In genomic region chr1:58717979-58718378, GRCh38 we compare ENCODE assay signal across 9 cellular contexts.
DNase-seq lines count a peak whose midpoint lies in the region; ATAC-seq and TF ChIP-seq lines count a peak whose summit lies in the region.
"Had no signal": no experiment of that assay in that cellular context is flagged by ENCODE, and none has a peak within 500 bp of the region (broad histone marks: within the 10 kb centered on the region; RNA-seq: fewer than 3 reads in every experiment).

No MANE protein-coding gene starts in this region.

- ATAC-seq in DND-41 (ENCODE audit: insufficient read depth, low read depth) (peak; percentile 97), GM18498 (IDR thresholded peaks at IDR 0.05; ENCODE audit: unreplicated experiment) (no peak)

- no peak for TF ChIP-seq CTCF in DND-41 (IDR thresholded peaks at IDR 0.05; ENCODE audit: borderline replicate concordance, extremely low read depth, low read length, poor library complexity, severe bottlenecking)
- TF ChIP-seq CTCF in nephron (IDR thresholded peaks at IDR 0.05; ENCODE audit: unreplicated experiment in 3 of 3): no peak

- H3K4me3 ChIP-seq in DND-41 (ENCODE audit: low read depth in 1 of 2, low read length in 2 of 2) (peak overlapping the region in 1 of 2 experiments; percentile 33; a peak in 1 of 4 replicates), SK-N-MC (peak overlapping the region; percentile 42; the same call in 1 of the 2 replicates)
- H3K4me3 ChIP-seq: thoracic aorta had no signal

- H3K36me3 ChIP-seq in DND-41 (ENCODE audit: insufficient read depth, low read length) (no peaks in the 10 kb centered on the region), SK-N-MC (ENCODE audit: insufficient read depth, low read length) (no peaks in the 10 kb centered on the region)
- H3K36me3 ChIP-seq: thoracic aorta had no signal

- peak overlapping the region; percentile 37 for H3K4me3 Mint-ChIP-seq in activated naive CD4-positive, alpha-beta T cell treated with anti-CD3 and anti-CD28 coated beads, Interleukin-2, amount 50 U/mL, for 24 hours
- H3K4me3 Mint-ChIP-seq in nephron: no peak overlapping the region
- H3K4me3 Mint-ChIP-seq: nephron progenitor cell had no signal

- H3K4me2 ChIP-seq in DND-41 (ENCODE audit: insufficient read depth, low read length): peak overlapping the region; percentile 62

- CTCF ChIA-PET in HEK293T (lab: Yijun Ruan, JAX): no interaction called here

- H3K79me2 ChIP-seq in DND-41 (ENCODE audit: insufficient read depth, low read length): no peaks in the 10 kb centered on the region

- no peaks in the 10 kb centered on the region for H3K9me3 Mint-ChIP-seq in activated naive CD4-positive, alpha-beta T cell treated with anti-CD3 and anti-CD28 coated beads, Interleukin-2, amount 50 U/mL, for 24 hours
- H3K9me3 Mint-ChIP-seq in nephron: no peaks in the 10 kb centered on the region
- H3K9me3 Mint-ChIP-seq: nephron progenitor cell had no signal

- H3K4me1 ChIP-seq in DND-41 (ENCODE audit: insufficient read depth, low read length): peaks cover 29% of the 10 kb centered on the region

- peaks cover 15% of the 10 kb centered on the region for H3K4me1 Mint-ChIP-seq in activated naive CD4-positive, alpha-beta T cell treated with anti-CD3 and anti-CD28 coated beads, Interleukin-2, amount 50 U/mL, for 24 hours
- H3K4me1 Mint-ChIP-seq in nephron: peaks cover 17% of the 10 kb centered on the region

- H3K27ac Mint-ChIP-seq in activated naive CD4-positive, alpha-beta T cell treated with anti-CD3 and anti-CD28 coated beads, Interleukin-2, amount 50 U/mL, for 24 hours: no peak overlapping the region
- peak overlapping the region; percentile 75 to 76 (median 75) for H3K27ac Mint-ChIP-seq in nephron
- H3K27ac Mint-ChIP-seq: nephron progenitor cell had no signal

- H3K27me3 ChIP-seq in DND-41 (ENCODE audit: insufficient read depth, low read length, poor library complexity): no peaks in the 10 kb centered on the region

- DNase-seq in DND-41: peak; percentile 63
- no peak for DNase-seq in SK-N-MC (ENCODE audit: low read depth, low spot score)
- no peak for DNase-seq in HEK293T (ENCODE audit: extremely low spot score)
- no peak for DNase-seq in NCI-H748 treated with DMSO at 0.1 percent for 48 hours (lab: John Stamatoyannopoulos, UW)
- DNase-seq: nephron progenitor cell had no signal

- no peaks in the 10 kb centered on the region for H3K9me3 ChIP-seq in DND-41 (ENCODE audit: insufficient read depth, low read length, severe bottlenecking)
- no peaks in the 10 kb centered on the region for H3K9me3 ChIP-seq in SK-N-MC (ENCODE audit: low read depth, low read length)
- H3K9me3 ChIP-seq: thoracic aorta had no signal

- H3K27ac ChIP-seq in DND-41 (ENCODE audit: low read length) (peak overlapping the region; percentile 83), SK-N-MC (peak overlapping the region; percentile 45; the same call in 1 of the 2 replicates)
- H3K27ac ChIP-seq: thoracic aorta had no signal

- H3K9ac ChIP-seq in DND-41 (ENCODE audit: low read depth, low read length) (peak overlapping the region; percentile 40), SK-N-MC (ENCODE audit: insufficient read length) (no peak overlapping the region)

- H4K20me1 ChIP-seq in DND-41 (ENCODE audit: insufficient read depth, low read length): no peaks in the 10 kb centered on the region

- POLR2A ChIA-PET in HEK293T (lab: Yijun Ruan, JAX): no interaction called here

- no peaks in the 10 kb centered on the region for H3K27me3 Mint-ChIP-seq in activated naive CD4-positive, alpha-beta T cell treated with anti-CD3 and anti-CD28 coated beads, Interleukin-2, amount 50 U/mL, for 24 hours
- H3K27me3 Mint-ChIP-seq in nephron (ENCODE audit: low read depth): peaks cover 4% of the 10 kb centered on the region

- H3K36me3 Mint-ChIP-seq in activated naive CD4-positive, alpha-beta T cell treated with anti-CD3 and anti-CD28 coated beads, Interleukin-2, amount 50 U/mL, for 24 hours: no peaks in the 10 kb centered on the region
- H3K36me3 Mint-ChIP-seq in nephron (ENCODE audit: low read depth): no peaks in the 10 kb centered on the region

- peak overlapping the region; percentile 64 for H2AFZ ChIP-seq in DND-41 (ENCODE audit: low read depth, low read length)

TF ChIP-seq in HEK293T, 16 proteins besides CTCF, POLR2A, EP300 and RAD21:
- TF ChIP-seq LEF1 (IDR thresholded peaks at IDR 0.05; ENCODE audit: borderline replicate concordance) (no peak), BHLHE40 (IDR thresholded peaks at IDR 0.05; ENCODE audit: borderline replicate concordance) (no peak), ARNT (IDR thresholded peaks at IDR 0.05) (no peak), L3MBTL2 (conservative IDR thresholded peaks at IDR 0.05) (no peak), SP1 (IDR thresholded peaks at IDR 0.05) (no peak), CTBP1 (IDR thresholded peaks at IDR 0.05; ENCODE audit: borderline replicate concordance) (no peak), NFRKB (IDR thresholded peaks at IDR 0.05) (no peak), HDGF (IDR thresholded peaks at IDR 0.05; ENCODE audit: borderline replicate concordance) (no peak), FOXM1 (IDR thresholded peaks at IDR 0.05; ENCODE audit: borderline replicate concordance) (no peak), PKNOX1 (IDR thresholded peaks at IDR 0.05) (no peak), ZNF384 (IDR thresholded peaks at IDR 0.05) (no peak), FOXK2 (IDR thresholded peaks at IDR 0.05) (no peak), FOXA1 (IDR thresholded peaks at IDR 0.05) (no peak), TARDBP (IDR thresholded peaks at IDR 0.05) (no peak), ELF4 (IDR thresholded peaks at IDR 0.05) (no peak)
TF ChIP-seq in HEK293T: peak in this region for 0.
